1 cellular context compared by ENCODE assay signal in the genomic region with DNA sequence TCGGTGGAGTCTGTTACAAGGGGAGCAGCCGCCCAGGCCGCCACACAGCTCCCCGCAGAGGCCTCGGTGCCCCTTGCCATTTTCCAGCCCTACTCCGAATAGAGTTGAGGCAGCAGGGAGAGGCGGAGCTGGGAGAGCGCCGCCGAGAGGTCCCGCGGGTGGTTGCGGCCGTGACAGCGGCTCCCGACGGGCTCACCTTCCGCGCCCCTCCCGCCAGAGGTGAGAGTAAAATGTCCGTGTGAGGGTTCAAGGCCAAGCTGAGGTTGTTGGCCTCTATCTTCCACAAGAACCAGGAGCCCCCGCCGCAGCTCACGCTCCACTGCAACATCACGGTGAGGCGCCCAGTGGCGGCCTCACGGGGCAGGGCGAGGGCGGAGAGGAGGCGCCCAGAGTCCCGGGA.
A peak's percentile ranks its signal among the peaks of the same experiment; 100 is the strongest.
TF ChIP-seq lines count a peak whose summit lies in the region.

No MANE protein-coding gene starts in this region.

TF ChIP-seq in K562, 482 proteins besides CTCF, POLR2A, EP300 and RAD21:
- TF ChIP-seq NRF1 (conservative IDR thresholded peaks at IDR 0.05 in 1 of 2, IDR thresholded peaks at IDR 0.05 in 1 of 2): 0 out of 4 replicates have a peak, but pooled peaks of 1 of the 2 experiments have one; percentile 23
- 0 out of 2 replicates have a peak, but pooled peaks have one; percentile 45 for TF ChIP-seq ZNF764 (CRISPR knock-in tag; IDR thresholded peaks at IDR 0.05; ENCODE audit: low read depth)
- peak; percentile 59; the same call in 1 of the 2 replicates for TF ChIP-seq RB1 (IDR thresholded peaks at IDR 0.05; ENCODE audit: low read depth)
- TF ChIP-seq POLR2G (IDR thresholded peaks at IDR 0.05; ENCODE audit: low read depth, low read length): peak; percentile 46; the same call in 1 of the 2 replicates
- TF ChIP-seq MAZ (CRISPR knock-in tag; conservative IDR thresholded peaks at IDR 0.05 in 1 of 2, IDR thresholded peaks at IDR 0.05 in 1 of 2): 0 out of 4 replicates have a peak, but pooled peaks of 1 of the 2 experiments have one; percentile 20
- TF ChIP-seq, protein P1, sequence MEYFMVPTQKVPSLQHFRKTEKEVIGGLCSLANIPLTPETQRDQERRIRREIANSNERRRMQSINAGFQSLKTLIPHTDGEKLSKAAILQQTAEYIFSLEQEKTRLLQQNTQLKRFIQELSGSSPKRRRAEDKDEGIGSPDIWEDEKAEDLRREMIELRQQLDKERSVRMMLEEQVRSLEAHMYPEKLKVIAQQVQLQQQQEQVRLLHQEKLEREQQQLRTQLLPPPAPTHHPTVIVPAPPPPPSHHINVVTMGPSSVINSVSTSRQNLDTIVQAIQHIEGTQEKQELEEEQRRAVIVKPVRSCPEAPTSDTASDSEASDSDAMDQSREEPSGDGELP (CRISPR knock-in tag; IDR thresholded peaks at IDR 0.05; ENCODE audit: borderline replicate concordance): peak; percentile 19; the same call in 1 of the 2 replicates
- TF ChIP-seq ZFX (CRISPR knock-in tag; IDR thresholded peaks at IDR 0.05): peak; percentile 74
- TF ChIP-seq RBFOX2 (IDR thresholded peaks at IDR 0.05; ENCODE audit: low read depth, low read length): peak; percentile 40; the same call in 1 of the 2 replicates
